ENCODE assay signal across 10 cellular contexts in the genomic region with DNA sequence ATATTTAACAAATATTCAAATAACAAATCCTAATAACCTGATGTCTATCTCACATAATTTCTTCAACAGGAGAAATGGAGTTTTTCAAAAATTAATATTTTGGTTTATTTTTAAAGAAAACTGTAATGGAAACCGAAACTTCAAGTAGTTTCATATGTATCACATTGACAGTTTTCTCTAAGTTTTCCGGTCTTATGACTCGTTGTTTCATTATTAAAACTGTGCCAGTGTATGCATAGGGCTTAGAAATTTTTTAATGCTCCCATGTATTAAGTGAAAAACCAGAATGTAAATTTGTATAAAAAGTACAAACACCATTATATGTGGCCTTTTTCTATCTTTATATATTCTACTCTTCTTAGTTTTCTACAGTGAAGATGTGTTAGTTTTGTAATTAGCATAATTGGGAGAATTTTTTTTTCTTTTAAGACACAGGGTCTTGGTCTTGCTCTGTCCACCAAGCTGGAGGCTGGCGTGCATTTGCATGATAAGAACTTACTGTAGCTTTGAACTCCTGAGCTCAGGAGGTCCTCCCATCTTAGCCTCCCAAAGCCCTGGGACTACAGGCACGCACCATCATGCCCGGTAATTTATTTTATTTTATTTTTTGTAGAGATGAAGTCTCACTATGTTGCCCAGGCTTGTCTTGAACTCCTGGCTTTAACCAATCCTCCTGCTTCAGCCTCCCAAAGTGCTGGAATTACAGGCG. TPM values are rescaled to one million over a fixed set of nuclear protein-coding genes. Genes with fewer than 3 reads are reported as not detected.
A peak's percentile ranks its signal among the peaks of the same experiment; 100 is the strongest.
DNase-seq lines count a peak whose midpoint lies in the region; ATAC-seq lines count a peak whose summit lies in the region.
"Had no signal": no experiment of that assay in that cellular context is flagged by ENCODE, and none has a peak within 500 bp of the region (broad histone marks: within the 10 kb centered on the region; RNA-seq: fewer than 3 reads in every experiment).

No MANE protein-coding gene starts in this region.

- H3K36me3 Mint-ChIP-seq in activated naive CD8-positive, alpha-beta T cell treated with anti-CD3 and anti-CD28 coated beads, Interleukin-2, amount 50 U/mL, for 24 hours (ENCODE audit: low read depth), result peaks cover 4% of the 10 kb centered on the region

- peak overlapping the region; percentile 88 for H3K27ac Mint-ChIP-seq in activated naive CD8-positive, alpha-beta T cell treated with anti-CD3 and anti-CD28 coated beads, Interleukin-2, amount 50 U/mL, for 24 hours

- DNase-seq in activated naive CD8-positive, alpha-beta T cell treated with anti-CD3 and anti-CD28 coated beads, Interleukin-2, amount 50 U/mL, for 24 hours, result no peak
- DNase-seq in HUDEP-2 (lab: John Stamatoyannopoulos, UW; ENCODE audit: unreplicated experiment in 76 of 76) (no peak), NCI-H446 treated with DMSO at 0.1 percent for 48 hours (lab: John Stamatoyannopoulos, UW) (no peak), NCI-H1436 (lab: John Stamatoyannopoulos, UW) (no peak)
- DNase-seq: NCI-H146, retina had no signal

- H3K27me3 Mint-ChIP-seq in activated naive CD8-positive, alpha-beta T cell treated with anti-CD3 and anti-CD28 coated beads, Interleukin-2, amount 50 U/mL, for 24 hours, result no peaks in the 10 kb centered on the region

- peaks cover 13% of the 10 kb centered on the region for H3K9me3 Mint-ChIP-seq in activated naive CD8-positive, alpha-beta T cell treated with anti-CD3 and anti-CD28 coated beads, Interleukin-2, amount 50 U/mL, for 24 hours

- peaks cover 33% of the 10 kb centered on the region for H3K4me1 Mint-ChIP-seq in activated naive CD8-positive, alpha-beta T cell treated with anti-CD3 and anti-CD28 coated beads, Interleukin-2, amount 50 U/mL, for 24 hours

- ATAC-seq in GM18517 (IDR thresholded peaks at IDR 0.05; ENCODE audit: unreplicated experiment), result peak; percentile 94
- ATAC-seq in GM21367 (IDR thresholded peaks at IDR 0.05; ENCODE audit: unreplicated experiment), result peak; percentile 81
- peak; percentile 92 for ATAC-seq in HG03175 (IDR thresholded peaks at IDR 0.05; ENCODE audit: unreplicated experiment)
- peak; percentile 85 for ATAC-seq in activated naive CD8-positive, alpha-beta T cell treated with anti-CD3 and anti-CD28 coated beads, Interleukin-2, amount 50 U/mL, for 24 hours
- no peak for ATAC-seq in esophagus mucosa

- H3K4me3 Mint-ChIP-seq in activated naive CD8-positive, alpha-beta T cell treated with anti-CD3 and anti-CD28 coated beads, Interleukin-2, amount 50 U/mL, for 24 hours, result peak overlapping the region; percentile 47

RNA-seq across cellular contexts. Expression of a gene that starts 43.9 kb away (rescaled TPM):
- total RNA-seq in esophagus mucosa, result 2.2 TPM
